In genomic region chr3:44762690-44763089, GRCh38 we compare ENCODE assay signal across 1 cellular context.
TF ChIP-seq lines count a peak whose summit lies in the region.

No MANE protein-coding gene starts in this region.

TF ChIP-seq in GM12878, 131 proteins besides CTCF, POLR2A, EP300 and RAD21:
- TF ChIP-seq JUNB (IDR thresholded peaks at IDR 0.05) (no peak), NFYA (IDR thresholded peaks at IDR 0.05; ENCODE audit: borderline replicate concordance, low read depth, low read length) (no peak), LARP7 (IDR thresholded peaks at IDR 0.05) (no peak), HDAC6 (IDR thresholded peaks at IDR 0.05; ENCODE audit: unreplicated experiment) (no peak), ZNF217 (IDR thresholded peaks at IDR 0.05) (no peak), HDGF (IDR thresholded peaks at IDR 0.05) (no peak), PRDM15 (CRISPR knock-in tag; IDR thresholded peaks at IDR 0.05) (no peak), POU2F2 (IDR thresholded peaks at IDR 0.05; ENCODE audit: borderline replicate concordance, low read depth, low read length) (no peak), E2F4 (IDR thresholded peaks at IDR 0.05; ENCODE audit: low read depth, low read length) (no peak), NR2C2 (IDR thresholded peaks at IDR 0.05; ENCODE audit: borderline replicate concordance, control insufficient read depth, insufficient read length, low read depth) (no peak), SUZ12 (IDR thresholded peaks at IDR 0.05; ENCODE audit: unreplicated experiment) (no peak), SPI1 (IDR thresholded peaks at IDR 0.05; ENCODE audit: borderline replicate concordance, insufficient read depth, low read depth, low read length) (no peak), CEBPZ (IDR thresholded peaks at IDR 0.05; ENCODE audit: low read depth, low read length) (no peak), RAD51 (IDR thresholded peaks at IDR 0.05) (no peak), YBX1 (IDR thresholded peaks at IDR 0.05) (no peak), EZH2 (IDR thresholded peaks at IDR 0.05; ENCODE audit: borderline replicate concordance, control insufficient read depth, low read depth, low read length) (no peak)
